1 cellular context compared by ENCODE assay signal in genomic region chr20:32580970-32581838, GRCh38.
TF ChIP-seq lines count a peak whose summit lies in the region.

No MANE protein-coding gene starts in this region.

TF ChIP-seq in HepG2, 621 proteins besides CTCF, POLR2A, EP300 and RAD21 (continued from another document and continues in another):
- TF ChIP-seq, protein P1, sequence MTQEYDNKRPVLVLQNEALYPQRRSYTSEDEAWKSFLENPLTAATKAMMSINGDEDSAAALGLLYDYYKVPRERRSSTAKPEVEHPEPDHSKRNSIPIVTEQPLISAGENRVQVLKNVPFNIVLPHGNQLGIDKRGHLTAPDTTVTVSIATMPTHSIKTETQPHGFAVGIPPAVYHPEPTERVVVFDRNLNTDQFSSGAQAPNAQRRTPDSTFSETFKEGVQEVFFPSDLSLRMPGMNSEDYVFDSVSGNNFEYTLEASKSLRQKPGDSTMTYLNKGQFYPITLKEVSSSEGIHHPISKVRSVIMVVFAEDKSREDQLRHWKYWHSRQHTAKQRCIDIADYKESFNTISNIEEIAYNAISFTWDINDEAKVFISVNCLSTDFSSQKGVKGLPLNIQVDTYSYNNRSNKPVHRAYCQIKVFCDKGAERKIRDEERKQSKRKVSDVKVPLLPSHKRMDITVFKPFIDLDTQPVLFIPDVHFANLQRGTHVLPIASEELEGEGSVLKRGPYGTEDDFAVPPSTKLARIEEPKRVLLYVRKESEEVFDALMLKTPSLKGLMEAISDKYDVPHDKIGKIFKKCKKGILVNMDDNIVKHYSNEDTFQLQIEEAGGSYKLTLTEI (CRISPR knock-in tag; conservative IDR thresholded peaks at IDR 0.05) = no peak
- peak; percentile 49; the same call in 1 of the 2 replicates for TF ChIP-seq IKZF5 (CRISPR knock-in tag; IDR thresholded peaks at IDR 0.05)
- TF ChIP-seq, protein P2, sequence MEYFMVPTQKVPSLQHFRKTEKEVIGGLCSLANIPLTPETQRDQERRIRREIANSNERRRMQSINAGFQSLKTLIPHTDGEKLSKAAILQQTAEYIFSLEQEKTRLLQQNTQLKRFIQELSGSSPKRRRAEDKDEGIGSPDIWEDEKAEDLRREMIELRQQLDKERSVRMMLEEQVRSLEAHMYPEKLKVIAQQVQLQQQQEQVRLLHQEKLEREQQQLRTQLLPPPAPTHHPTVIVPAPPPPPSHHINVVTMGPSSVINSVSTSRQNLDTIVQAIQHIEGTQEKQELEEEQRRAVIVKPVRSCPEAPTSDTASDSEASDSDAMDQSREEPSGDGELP (IDR thresholded peaks at IDR 0.05; ENCODE audit: borderline replicate concordance, low read depth) = 0 out of 2 replicates have a peak, but pooled peaks have one; percentile 8
- TF ChIP-seq CBX2 (IDR thresholded peaks at IDR 0.05; ENCODE audit: low read depth, low read length) = no peak
- no peak for TF ChIP-seq CBX2 (CRISPR knock-in tag; IDR thresholded peaks at IDR 0.05; ENCODE audit: low read depth)
- TF ChIP-seq HNRNPK (IDR thresholded peaks at IDR 0.05; ENCODE audit: low read depth, low read length, poor library complexity, severe bottlenecking) = no peak
- TF ChIP-seq ZC3H4 (CRISPR knock-in tag; IDR thresholded peaks at IDR 0.05; ENCODE audit: borderline replicate concordance) = 0 out of 2 replicates have a peak, but pooled peaks have one; percentile 23
- no peak for TF ChIP-seq THAP11 (CRISPR knock-in tag; IDR thresholded peaks at IDR 0.05)
- TF ChIP-seq ZNF644 (CRISPR knock-in tag; IDR thresholded peaks at IDR 0.05; ENCODE audit: low read depth) = no peak
- TF ChIP-seq ARID2 (CRISPR knock-in tag; IDR thresholded peaks at IDR 0.05; ENCODE audit: borderline replicate concordance) = peak; percentile 52; the same call in 1 of the 2 replicates
- TF ChIP-seq ZNF878 (CRISPR knock-in tag; IDR thresholded peaks at IDR 0.05) = no peak; the same call in 1 of the 2 replicates
- no peak for TF ChIP-seq E2F2 (CRISPR knock-in tag; IDR thresholded peaks at IDR 0.05; ENCODE audit: borderline replicate concordance)
- 0 out of 2 replicates have a peak, but pooled peaks have one; percentile 19 for TF ChIP-seq HNF4G (IDR thresholded peaks at IDR 0.05; ENCODE audit: borderline replicate concordance, low read depth, low read length)
- no peak for TF ChIP-seq HNF4G (CRISPR knock-in tag; IDR thresholded peaks at IDR 0.05; ENCODE audit: borderline replicate concordance, low read depth)
- TF ChIP-seq ZNF468 (CRISPR knock-in tag; IDR thresholded peaks at IDR 0.05) = no peak
- no peak for TF ChIP-seq AKNA (CRISPR knock-in tag; IDR thresholded peaks at IDR 0.05; ENCODE audit: borderline replicate concordance)
- no peak for TF ChIP-seq SRF (IDR thresholded peaks at IDR 0.05; ENCODE audit: low read depth, low read length)
- no peak for TF ChIP-seq ZNF343 (CRISPR knock-in tag; IDR thresholded peaks at IDR 0.05)
- TF ChIP-seq ZNF143 (CRISPR knock-in tag; IDR thresholded peaks at IDR 0.05) = no peak
- TF ChIP-seq NFYC (CRISPR knock-in tag; IDR thresholded peaks at IDR 0.05) = no peak
- peak; percentile 61; the same call in 1 of the 2 replicates for TF ChIP-seq ONECUT2 (CRISPR knock-in tag; IDR thresholded peaks at IDR 0.05)
- TF ChIP-seq NR2F6 (IDR thresholded peaks at IDR 0.05) = no peak; the same call in 1 of the 2 replicates
- peak; percentile 23; the same call in 1 of the 2 replicates for TF ChIP-seq NR2F6 (CRISPR knock-in tag; IDR thresholded peaks at IDR 0.05)
- TF ChIP-seq FOSL1 (CRISPR knock-in tag; IDR thresholded peaks at IDR 0.05; ENCODE audit: borderline replicate concordance) = no peak
- TF ChIP-seq SP5 (CRISPR knock-in tag; IDR thresholded peaks at IDR 0.05; ENCODE audit: borderline replicate concordance, low read depth) = no peak; the same call in 1 of the 2 replicates
- TF ChIP-seq KMT2A (CRISPR knock-in tag; IDR thresholded peaks at IDR 0.05) = no peak
- TF ChIP-seq CBX5 (CRISPR knock-in tag; IDR thresholded peaks at IDR 0.05; ENCODE audit: borderline replicate concordance) = no peak
- TF ChIP-seq, protein P3, sequence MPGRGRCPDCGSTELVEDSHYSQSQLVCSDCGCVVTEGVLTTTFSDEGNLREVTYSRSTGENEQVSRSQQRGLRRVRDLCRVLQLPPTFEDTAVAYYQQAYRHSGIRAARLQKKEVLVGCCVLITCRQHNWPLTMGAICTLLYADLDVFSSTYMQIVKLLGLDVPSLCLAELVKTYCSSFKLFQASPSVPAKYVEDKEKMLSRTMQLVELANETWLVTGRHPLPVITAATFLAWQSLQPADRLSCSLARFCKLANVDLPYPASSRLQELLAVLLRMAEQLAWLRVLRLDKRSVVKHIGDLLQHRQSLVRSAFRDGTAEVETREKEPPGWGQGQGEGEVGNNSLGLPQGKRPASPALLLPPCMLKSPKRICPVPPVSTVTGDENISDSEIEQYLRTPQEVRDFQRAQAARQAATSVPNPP (CRISPR knock-in tag; IDR thresholded peaks at IDR 0.05) = no peak
- TF ChIP-seq CBFB (CRISPR knock-in tag; IDR thresholded peaks at IDR 0.05) = no peak
- TF ChIP-seq ZNF678 (CRISPR knock-in tag; IDR thresholded peaks at IDR 0.05) = no peak
- TF ChIP-seq ZNF816 (CRISPR knock-in tag; IDR thresholded peaks at IDR 0.05; ENCODE audit: borderline replicate concordance) = no peak
- no peak for TF ChIP-seq ZNF784 (CRISPR knock-in tag; IDR thresholded peaks at IDR 0.05; ENCODE audit: borderline replicate concordance)
- TF ChIP-seq CENPT (CRISPR knock-in tag; IDR thresholded peaks at IDR 0.05; ENCODE audit: low read depth) = no peak
- TF ChIP-seq SAP130 (CRISPR knock-in tag; IDR thresholded peaks at IDR 0.05; ENCODE audit: low read depth) = peak; percentile 55; the same call in 1 of the 2 replicates
- TF ChIP-seq ZMYM3 (CRISPR knock-in tag; IDR thresholded peaks at IDR 0.05) = no peak
- TF ChIP-seq GTF2F1 (IDR thresholded peaks at IDR 0.05; ENCODE audit: low read length) = no peak
- TF ChIP-seq ZNF737 (CRISPR knock-in tag; IDR thresholded peaks at IDR 0.05; ENCODE audit: borderline replicate concordance) = no peak
- TF ChIP-seq ZNF501 (CRISPR knock-in tag; IDR thresholded peaks at IDR 0.05) = 0 out of 2 replicates have a peak, but pooled peaks have one; percentile 4
- TF ChIP-seq ZNF619 (CRISPR knock-in tag; IDR thresholded peaks at IDR 0.05) = no peak; the same call in 1 of the 2 replicates
- TF ChIP-seq ZNF777 (CRISPR knock-in tag; IDR thresholded peaks at IDR 0.05) = peak; percentile 32; the same call in 1 of the 2 replicates
- TF ChIP-seq ZFP62 (CRISPR knock-in tag; IDR thresholded peaks at IDR 0.05) = no peak
- no peak for TF ChIP-seq ZMYM4 (CRISPR knock-in tag; IDR thresholded peaks at IDR 0.05)
- TF ChIP-seq MAFK (conservative IDR thresholded peaks at IDR 0.05 in 1 of 2, IDR thresholded peaks at IDR 0.05 in 1 of 2; ENCODE audit: low read length in 2 of 2) = no peak
- TF ChIP-seq ZNF570 (CRISPR knock-in tag; IDR thresholded peaks at IDR 0.05; ENCODE audit: borderline replicate concordance) = no peak
- no peak for TF ChIP-seq ZBTB1 (CRISPR knock-in tag; IDR thresholded peaks at IDR 0.05; ENCODE audit: borderline replicate concordance)
- TF ChIP-seq ESRRA (CRISPR knock-in tag; IDR thresholded peaks at IDR 0.05; ENCODE audit: low read depth) = no peak
- no peak; the same call in 1 of the 2 replicates for TF ChIP-seq ZBTB7A (CRISPR knock-in tag; IDR thresholded peaks at IDR 0.05)
- no peak for TF ChIP-seq ZZZ3 (CRISPR knock-in tag; IDR thresholded peaks at IDR 0.05; ENCODE audit: borderline replicate concordance)
- TF ChIP-seq ZNF7 (CRISPR knock-in tag; IDR thresholded peaks at IDR 0.05) = no peak
- no peak; the same call in 1 of the 2 replicates for TF ChIP-seq ARNT2 (CRISPR knock-in tag; IDR thresholded peaks at IDR 0.05; ENCODE audit: low read depth)
- TF ChIP-seq E2F5 (CRISPR knock-in tag; conservative IDR thresholded peaks at IDR 0.05) = no peak
- no peak for TF ChIP-seq USF2 (IDR thresholded peaks at IDR 0.05; ENCODE audit: low read depth, low read length)
- TF ChIP-seq USF2 (CRISPR knock-in tag; IDR thresholded peaks at IDR 0.05; ENCODE audit: borderline replicate concordance) = no peak; the same call in 1 of the 2 replicates
- TF ChIP-seq ZFP36L2 (CRISPR knock-in tag; IDR thresholded peaks at IDR 0.05) = no peak
- no peak for TF ChIP-seq ZNF780A (CRISPR knock-in tag; IDR thresholded peaks at IDR 0.05)
- TF ChIP-seq CHCHD3 (CRISPR knock-in tag; IDR thresholded peaks at IDR 0.05) = no peak
- TF ChIP-seq STAT5B (CRISPR knock-in tag; IDR thresholded peaks at IDR 0.05) = no peak
- TF ChIP-seq SCMH1 (CRISPR knock-in tag; IDR thresholded peaks at IDR 0.05; ENCODE audit: borderline replicate concordance) = no peak
- TF ChIP-seq NR3C1 (CRISPR knock-in tag; IDR thresholded peaks at IDR 0.05) = no peak
- no peak for TF ChIP-seq HNRNPUL1 (IDR thresholded peaks at IDR 0.05; ENCODE audit: low read depth, low read length)
